In genomic region chr11:121884601-121885000, GRCh38 we compare ENCODE assay signal across 29 cellular contexts.
"Had no signal": no experiment of that assay in that cellular context is flagged by ENCODE, and none has a peak within 500 bp of the region (broad histone marks: within the 10 kb centered on the region; RNA-seq: fewer than 3 reads in every experiment).

No MANE protein-coding gene starts in this region.

- H3K4me3 Mint-ChIP-seq: naive B cell; natural killer cell; nephron progenitor cell; neural progenitor cell; stimulated activated effector memory CD8-positive, alpha-beta T cell treated with anti-CD3 and anti-CD28 coated beads, Interleukin-12 subunit alpha, Interleukin-12 subunit beta, amount 100 ng/mL, for 72 hours; stimulated activated naive CD8-positive, alpha-beta T cell treated with anti-CD3 and anti-CD28 coated beads, Interleukin-15, Interleukin-2, amounts not matched to agents 100 ng/mL and 50 ng/mL, for 24 hours had no signal

- DNase-seq: hippocampal formation; kidney glomerular epithelial cell; left cardiac atrium; lower lobe of right lung; mammary epithelial cell; mesenchymal stem cell; naive B cell; natural killer cell; nephron progenitor cell; occipital lobe; psoas muscle; right lobe of liver; spleen; stimulated activated CD4-positive, alpha-beta T cell treated with anti-CD3 and anti-CD28 coated beads, Interleukin-4, amount 100 ng/mL, for 24 hours; stimulated activated naive CD4-positive, alpha-beta T cell; tibial artery; trophoblast cell; upper lobe of right lung had no signal

- H3K4me1 ChIP-seq: parathyroid adenoma, psoas muscle, right lobe of liver, suprapubic skin, upper lobe of right lung had no signal

- ATAC-seq: left cardiac atrium; left lobe of liver; lower lobe of right lung; natural killer cell; psoas muscle; right lobe of liver; stimulated activated effector memory CD8-positive, alpha-beta T cell treated with anti-CD3 and anti-CD28 coated beads, Interleukin-12 subunit alpha, Interleukin-12 subunit beta, amount 100 ng/mL, for 72 hours; upper lobe of right lung had no signal

- H3K9me3 Mint-ChIP-seq: stimulated activated effector memory CD8-positive, alpha-beta T cell treated with anti-CD3 and anti-CD28 coated beads, Interleukin-12 subunit alpha, Interleukin-12 subunit beta, amount 100 ng/mL, for 72 hours; stimulated activated naive CD8-positive, alpha-beta T cell treated with anti-CD3 and anti-CD28 coated beads, Interleukin-15, Interleukin-2, amounts not matched to agents 100 ng/mL and 50 ng/mL, for 24 hours had no signal

- FAIRE-seq: keratinocyte, urothelium cell line had no signal

- H3K36me3 Mint-ChIP-seq: naive B cell; natural killer cell; neural progenitor cell; stimulated activated effector memory CD8-positive, alpha-beta T cell treated with anti-CD3 and anti-CD28 coated beads, Interleukin-12 subunit alpha, Interleukin-12 subunit beta, amount 100 ng/mL, for 72 hours had no signal

- H3K27me3 Mint-ChIP-seq: stimulated activated naive CD8-positive, alpha-beta T cell treated with anti-CD3 and anti-CD28 coated beads, Interleukin-15, Interleukin-2, amounts not matched to agents 100 ng/mL and 50 ng/mL, for 24 hours had no signal

- H3K4me1 Mint-ChIP-seq: naive B cell; natural killer cell; stimulated activated effector memory CD8-positive, alpha-beta T cell treated with anti-CD3 and anti-CD28 coated beads, Interleukin-12 subunit alpha, Interleukin-12 subunit beta, amount 100 ng/mL, for 72 hours had no signal

- H3K27me3 ChIP-seq: neural progenitor cell, neutrophil, right lobe of liver, spleen, suprapubic skin, tibial artery, upper lobe of right lung had no signal

- H3K9ac ChIP-seq: neural progenitor cell, parathyroid adenoma had no signal

- H3K27ac ChIP-seq: lower lobe of right lung, neural progenitor cell, neutrophil, parathyroid adenoma, psoas muscle, right lobe of liver, skin epidermis, spleen, suprapubic skin, thoracic aorta, tibial artery, upper lobe of right lung had no signal

- H3K4me2 ChIP-seq: neural progenitor cell had no signal

- H2AFZ ChIP-seq: neural progenitor cell, parathyroid adenoma had no signal

- H3K27ac Mint-ChIP-seq: naive B cell; natural killer cell; nephron progenitor cell; neural progenitor cell; stimulated activated effector memory CD8-positive, alpha-beta T cell treated with anti-CD3 and anti-CD28 coated beads, Interleukin-12 subunit alpha, Interleukin-12 subunit beta, amount 100 ng/mL, for 72 hours; stimulated activated naive CD8-positive, alpha-beta T cell treated with anti-CD3 and anti-CD28 coated beads, Interleukin-15, Interleukin-2, amounts not matched to agents 100 ng/mL and 50 ng/mL, for 24 hours had no signal

- H3K9me3 ChIP-seq: lower lobe of right lung, neutrophil, psoas muscle, right lobe of liver, spleen, suprapubic skin, thoracic aorta, tibial artery, upper lobe of right lung had no signal

- H3K4me3 ChIP-seq: lower lobe of right lung, neural progenitor cell, psoas muscle, right lobe of liver, skin epidermis, spleen, suprapubic skin, thoracic aorta, tibial artery, upper lobe of right lung had no signal

- H3K79me2 ChIP-seq: parathyroid adenoma had no signal

- H3K36me3 ChIP-seq: lower lobe of right lung, neural progenitor cell, neutrophil, right lobe of liver, spleen, suprapubic skin, thoracic aorta, tibial artery, upper lobe of right lung had no signal
